Comparison of ENCODE assay signal across 1 cellular context in genomic region chrX:55006827-55007621, GRCh38.
TF ChIP-seq lines count a peak whose summit lies in the region.

No MANE protein-coding gene starts in this region.

TF ChIP-seq in HepG2, 621 proteins besides CTCF, POLR2A, EP300 and RAD21:
- TF ChIP-seq ZNF687 (CRISPR knock-in tag; IDR thresholded peaks at IDR 0.05) (peak; percentile 32; the same call in 1 of the 2 replicates), SALL1 (CRISPR knock-in tag; IDR thresholded peaks at IDR 0.05) (0 out of 2 replicates have a peak, but pooled peaks have one; percentile 18), JUN (CRISPR knock-in tag; IDR thresholded peaks at IDR 0.05) (no peak)
